25 cellular contexts compared by ENCODE assay signal in the genomic region with DNA sequence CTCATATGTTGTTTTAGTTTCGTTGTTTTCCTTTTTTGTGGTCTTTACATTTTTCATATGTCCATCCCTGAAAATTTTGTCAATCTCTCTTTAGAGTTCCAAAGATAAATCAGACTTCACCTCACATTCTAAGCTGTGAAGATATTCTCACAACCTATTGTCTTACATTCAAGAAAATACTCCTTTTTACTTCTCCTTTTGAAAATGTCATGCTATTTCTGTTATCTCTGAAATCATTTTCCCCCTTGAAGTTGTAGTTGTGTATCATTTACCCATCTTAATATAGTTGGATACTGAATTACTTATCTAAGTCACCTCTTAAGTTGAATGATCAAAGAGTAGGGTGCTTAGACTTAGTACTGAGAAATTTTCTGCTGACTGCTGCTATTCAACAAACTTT.
DNase-seq lines count a peak whose midpoint lies in the region; ATAC-seq and TF ChIP-seq lines count a peak whose summit lies in the region.
"Had no signal": no experiment of that assay in that cellular context is flagged by ENCODE, and none has a peak within 500 bp of the region (broad histone marks: within the 10 kb centered on the region; RNA-seq: fewer than 3 reads in every experiment).

No MANE protein-coding gene starts in this region.

- H3K9me3 ChIP-seq in prostate gland = no peaks in the 10 kb centered on the region
- H3K9me3 ChIP-seq: sigmoid colon, SJSA1 had no signal

- intact Hi-C loops in prostate gland (cut with DNase I) = loop anchor here (10.0 kb wide), 1 partner anchor 189 kb away; a partner anchor contains a TSS

- no peak overlapping the region for H3K4me3 Mint-ChIP-seq in stimulated activated effector memory CD8-positive, alpha-beta T cell treated with anti-CD3 and anti-CD28 coated beads, Interleukin-12 subunit alpha, Interleukin-12 subunit beta, amount 100 ng/mL, for 72 hours
- H3K4me3 Mint-ChIP-seq in HFFc6 = no peak overlapping the region
- H3K4me3 Mint-ChIP-seq: activated T-helper 17 cell treated with anti-CD3 and anti-CD28 coated beads, Interleukin-2, amount 50 U/mL, for 72 hours; nephron; stimulated activated naive CD8-positive, alpha-beta T cell treated with anti-CD3 and anti-CD28 coated beads, Interleukin-15, Interleukin-2, amounts not matched to agents 100 ng/mL and 50 ng/mL, for 24 hours had no signal

- peaks cover 10% of the 10 kb centered on the region for H3K4me1 Mint-ChIP-seq in stimulated activated effector memory CD8-positive, alpha-beta T cell treated with anti-CD3 and anti-CD28 coated beads, Interleukin-12 subunit alpha, Interleukin-12 subunit beta, amount 100 ng/mL, for 72 hours
- H3K4me1 Mint-ChIP-seq in HFFc6 (ENCODE audit: low read depth) = peaks cover 16% of the 10 kb centered on the region
- H3K4me1 Mint-ChIP-seq: nephron had no signal

- 72% methylated on average over 1 of the region's 1 CpG for WGBS in prostate gland

- H3K36me3 Mint-ChIP-seq in activated naive CD4-positive, alpha-beta T cell treated with anti-CD3 and anti-CD28 coated beads, Interleukin-2, amount 50 U/mL, for 72 hours = no peaks in the 10 kb centered on the region
- peaks cover 86% of the 10 kb centered on the region for H3K36me3 Mint-ChIP-seq in stimulated activated effector memory CD8-positive, alpha-beta T cell treated with anti-CD3 and anti-CD28 coated beads, Interleukin-12 subunit alpha, Interleukin-12 subunit beta, amount 100 ng/mL, for 72 hours
- peaks cover 6% of the 10 kb centered on the region; the same call in 1 of the 2 replicates for H3K36me3 Mint-ChIP-seq in HFFc6 (ENCODE audit: low read depth)

- H3K4me1 ChIP-seq in prostate gland (replicated peaks) = no peaks in the 10 kb centered on the region
- H3K4me1 ChIP-seq: pancreas, sigmoid colon, SJSA1 had no signal

- ATAC-seq in activated naive CD4-positive, alpha-beta T cell treated with anti-CD3 and anti-CD28 coated beads, Interleukin-2, amount 50 U/mL, for 72 hours = no peak
- ATAC-seq in GM21529 (IDR thresholded peaks at IDR 0.05; ENCODE audit: unreplicated experiment) (peak; percentile 66), HG03432 (IDR thresholded peaks at IDR 0.05; ENCODE audit: unreplicated experiment) (peak; percentile 73)
- no peak for ATAC-seq in stimulated activated effector memory CD8-positive, alpha-beta T cell treated with anti-CD3 and anti-CD28 coated beads, Interleukin-12 subunit alpha, Interleukin-12 subunit beta, amount 100 ng/mL, for 72 hours
- ATAC-seq: activated T-helper 17 cell treated with anti-CD3 and anti-CD28 coated beads, Interleukin-2, amount 50 U/mL, for 72 hours; HCT116; left ventricle myocardium superior; pancreas had no signal

- no peaks in the 10 kb centered on the region for H3K36me3 ChIP-seq in prostate gland

- no peak overlapping the region for H3K27ac ChIP-seq in prostate gland
- H3K27ac ChIP-seq: pancreas, sigmoid colon, SJSA1 had no signal

- DNase-seq in activated naive CD4-positive, alpha-beta T cell treated with anti-CD3 and anti-CD28 coated beads, Interleukin-2, amount 50 U/mL, for 72 hours (ENCODE audit: low spot score in 2 of 2) = no peak
- DNase-seq in activated naive CD4-positive, alpha-beta T cell treated with anti-CD3 and anti-CD28 coated beads, Interleukin-2, amount 50 U/mL, for 16 hours = no peak
- DNase-seq in stimulated activated effector memory CD8-positive, alpha-beta T cell treated with anti-CD3 and anti-CD28 coated beads, Interleukin-12 subunit alpha, Interleukin-12 subunit beta, amount 100 ng/mL, for 72 hours (ENCODE audit: low spot score in 2 of 2) = no peak
- no peak for DNase-seq in AG20443 (ENCODE audit: low spot score)
- no peak for DNase-seq in HFFc6
- no peak for DNase-seq in prostate gland (ENCODE audit: low spot score)
- DNase-seq: activated CD4-positive, alpha-beta T cell treated with anti-CD3 and anti-CD28 coated beads for 1 hour; COR-L47; DMS79; islet precursor cell; Kasumi-1; left ventricle myocardium superior; midbrain; NCI-H1092; NCI-H1930; NCI-H526 treated with DMSO at 0.1 percent for 48 hours; pancreas; sigmoid colon had no signal

- H3K4me3 ChIP-seq in prostate gland = no peak overlapping the region
- H3K4me3 ChIP-seq: pancreas, sigmoid colon, SJSA1 had no signal

- no peaks in the 10 kb centered on the region for H3K27me3 ChIP-seq in prostate gland (replicated peaks; ENCODE audit: insufficient read depth)
- H3K27me3 ChIP-seq: pancreas, sigmoid colon, SJSA1 had no signal

- no peaks in the 10 kb centered on the region for H3K9me3 Mint-ChIP-seq in activated naive CD4-positive, alpha-beta T cell treated with anti-CD3 and anti-CD28 coated beads, Interleukin-2, amount 50 U/mL, for 72 hours
- no peaks in the 10 kb centered on the region for H3K9me3 Mint-ChIP-seq in stimulated activated effector memory CD8-positive, alpha-beta T cell treated with anti-CD3 and anti-CD28 coated beads, Interleukin-12 subunit alpha, Interleukin-12 subunit beta, amount 100 ng/mL, for 72 hours
- H3K9me3 Mint-ChIP-seq in HFFc6 = no peaks in the 10 kb centered on the region
- H3K9me3 Mint-ChIP-seq: activated T-helper 17 cell treated with anti-CD3 and anti-CD28 coated beads, Interleukin-2, amount 50 U/mL, for 72 hours; nephron; stimulated activated naive CD8-positive, alpha-beta T cell treated with anti-CD3 and anti-CD28 coated beads, Interleukin-15, Interleukin-2, amounts not matched to agents 100 ng/mL and 50 ng/mL, for 24 hours had no signal

- TF ChIP-seq POLR2A in prostate gland (IDR thresholded peaks at IDR 0.05) = no peak

- no peaks in the 10 kb centered on the region for H3K27me3 Mint-ChIP-seq in HFFc6 (ENCODE audit: insufficient read depth)
- H3K27me3 Mint-ChIP-seq: activated T-helper 17 cell treated with anti-CD3 and anti-CD28 coated beads, Interleukin-2, amount 50 U/mL, for 72 hours; stimulated activated naive CD8-positive, alpha-beta T cell treated with anti-CD3 and anti-CD28 coated beads, Interleukin-15, Interleukin-2, amounts not matched to agents 100 ng/mL and 50 ng/mL, for 24 hours had no signal

- TF ChIP-seq CTCF in HFFc6 (IDR thresholded peaks at IDR 0.05) (no peak), prostate gland (IDR thresholded peaks at IDR 0.05) (no peak)

- peak overlapping the region; percentile 10 to 26 for H3K27ac Mint-ChIP-seq in activated naive CD4-positive, alpha-beta T cell treated with anti-CD3 and anti-CD28 coated beads, Interleukin-2, amount 50 U/mL, for 72 hours
- peak overlapping the region; percentile 7 for H3K27ac Mint-ChIP-seq in stimulated activated effector memory CD8-positive, alpha-beta T cell treated with anti-CD3 and anti-CD28 coated beads, Interleukin-12 subunit alpha, Interleukin-12 subunit beta, amount 100 ng/mL, for 72 hours
- H3K27ac Mint-ChIP-seq in HFFc6 = no peak overlapping the region
- H3K27ac Mint-ChIP-seq: activated T-helper 17 cell treated with anti-CD3 and anti-CD28 coated beads, Interleukin-2, amount 50 U/mL, for 72 hours; nephron; stimulated activated naive CD8-positive, alpha-beta T cell treated with anti-CD3 and anti-CD28 coated beads, Interleukin-15, Interleukin-2, amounts not matched to agents 100 ng/mL and 50 ng/mL, for 24 hours had no signal

Comparison
In these comparisons a context has a peak if more than half of its experiments do, and no peak if none do; other contexts are left out.
1. ATAC-seq: peak in GM21529 (single experiment) and HG03432 (single experiment); none in activated naive CD4-positive, alpha-beta T cell treated with anti-CD3 and anti-CD28 coated beads, Interleukin-2, amount 50 U/mL, for 72 hours (0 of 2) and stimulated activated effector memory CD8-positive, alpha-beta T cell treated with anti-CD3 and anti-CD28 coated beads, Interleukin-12 subunit alpha, Interleukin-12 subunit beta, amount 100 ng/mL, for 72 hours (single experiment).